ENCODE assay signal across 1 cellular context in the genomic region with DNA sequence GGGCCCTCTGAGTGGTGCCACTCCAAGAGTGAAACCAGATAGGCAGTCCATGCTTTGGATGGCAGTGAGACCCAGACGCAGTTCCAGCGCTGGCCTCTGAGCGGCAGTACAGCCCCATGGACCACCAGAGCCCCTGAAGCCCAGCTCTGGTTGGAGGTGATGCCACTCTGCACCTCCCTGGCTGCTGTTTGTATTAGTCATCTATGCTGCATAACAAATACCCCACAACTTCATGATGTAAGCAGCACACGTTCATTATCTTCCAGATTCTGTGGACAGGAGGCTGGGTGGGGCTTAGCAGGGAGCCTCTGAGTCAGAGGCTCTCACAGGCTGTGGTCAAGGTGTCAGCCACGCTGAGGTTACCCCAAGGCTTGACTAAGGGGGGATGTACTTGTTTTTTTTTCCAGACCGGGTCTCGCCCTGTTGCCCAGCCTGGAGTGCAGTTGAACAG.
A peak's percentile ranks its signal among the peaks of the same experiment; 100 is the strongest.
TF ChIP-seq lines count a peak whose summit lies in the region.

No MANE protein-coding gene starts in this region.

TF ChIP-seq in HepG2, 621 proteins besides CTCF, POLR2A, EP300 and RAD21 (continued from another document and continues in another):
- TF ChIP-seq, protein P1, sequence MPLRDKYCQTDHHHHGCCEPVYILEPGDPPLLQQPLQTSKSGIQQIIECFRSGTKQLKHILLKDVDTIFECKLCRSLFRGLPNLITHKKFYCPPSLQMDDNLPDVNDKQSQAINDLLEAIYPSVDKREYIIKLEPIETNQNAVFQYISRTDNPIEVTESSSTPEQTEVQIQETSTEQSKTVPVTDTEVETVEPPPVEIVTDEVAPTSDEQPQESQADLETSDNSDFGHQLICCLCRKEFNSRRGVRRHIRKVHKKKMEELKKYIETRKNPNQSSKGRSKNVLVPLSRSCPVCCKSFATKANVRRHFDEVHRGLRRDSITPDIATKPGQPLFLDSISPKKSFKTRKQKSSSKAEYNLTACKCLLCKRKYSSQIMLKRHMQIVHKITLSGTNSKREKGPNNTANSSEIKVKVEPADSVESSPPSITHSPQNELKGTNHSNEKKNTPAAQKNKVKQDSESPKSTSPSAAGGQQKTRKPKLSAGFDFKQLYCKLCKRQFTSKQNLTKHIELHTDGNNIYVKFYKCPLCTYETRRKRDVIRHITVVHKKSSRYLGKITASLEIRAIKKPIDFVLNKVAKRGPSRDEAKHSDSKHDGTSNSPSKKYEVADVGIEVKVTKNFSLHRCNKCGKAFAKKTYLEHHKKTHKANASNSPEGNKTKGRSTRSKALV (CRISPR knock-in tag; IDR thresholded peaks at IDR 0.05) = no peak
- TF ChIP-seq HMGXB3 (CRISPR knock-in tag; IDR thresholded peaks at IDR 0.05; ENCODE audit: borderline replicate concordance) (no peak), ZBTB46 (CRISPR knock-in tag; IDR thresholded peaks at IDR 0.05; ENCODE audit: borderline replicate concordance) (no peak), NFRKB (IDR thresholded peaks at IDR 0.05) (no peak), SAP130 (CRISPR knock-in tag; IDR thresholded peaks at IDR 0.05; ENCODE audit: low read depth) (0 out of 2 replicates have a peak, but pooled peaks have one; percentile 24), ELF3 (CRISPR knock-in tag; IDR thresholded peaks at IDR 0.05) (0 out of 2 replicates have a peak, but pooled peaks have one; percentile 17), RBAK (CRISPR knock-in tag; IDR thresholded peaks at IDR 0.05) (peak; percentile 100), BRD4 (CRISPR knock-in tag; IDR thresholded peaks at IDR 0.05) (no peak), ZNF354B (CRISPR knock-in tag; IDR thresholded peaks at IDR 0.05) (no peak), SETDB1 (CRISPR knock-in tag; IDR thresholded peaks at IDR 0.05; ENCODE audit: borderline replicate concordance) (no peak), ZNF644 (CRISPR knock-in tag; IDR thresholded peaks at IDR 0.05; ENCODE audit: low read depth) (no peak), SALL2 (CRISPR knock-in tag; IDR thresholded peaks at IDR 0.05) (no peak), JARID2 (CRISPR knock-in tag; IDR thresholded peaks at IDR 0.05; ENCODE audit: insufficient replicate concordance) (no peak), RXRA (CRISPR knock-in tag; IDR thresholded peaks at IDR 0.05) (0 out of 2 replicates have a peak, but pooled peaks have one; percentile 24), ZNF383 (CRISPR knock-in tag; IDR thresholded peaks at IDR 0.05; ENCODE audit: borderline replicate concordance) (no peak), ZNF605 (CRISPR knock-in tag; IDR thresholded peaks at IDR 0.05) (0 out of 2 replicates have a peak, but pooled peaks have one; percentile 42), HINFP (CRISPR knock-in tag; IDR thresholded peaks at IDR 0.05; ENCODE audit: low read depth) (no peak), DBP (CRISPR knock-in tag; IDR thresholded peaks at IDR 0.05; ENCODE audit: not compliant biosample characterization) (no peak), ZNF121 (CRISPR knock-in tag; IDR thresholded peaks at IDR 0.05) (no peak), THAP11 (CRISPR knock-in tag; IDR thresholded peaks at IDR 0.05) (0 out of 2 replicates have a peak, but pooled peaks have one; percentile 31), ZUFSP (CRISPR knock-in tag; IDR thresholded peaks at IDR 0.05; ENCODE audit: borderline replicate concordance) (no peak), ZNF12 (CRISPR knock-in tag; IDR thresholded peaks at IDR 0.05) (peak; percentile 58; the same call in 1 of the 2 replicates), HCFC1 (IDR thresholded peaks at IDR 0.05; ENCODE audit: low read depth, low read length) (no peak), TBL1XR1 (IDR thresholded peaks at IDR 0.05; ENCODE audit: borderline replicate concordance, low read length, partially characterized antibody) (no peak), ZFX (CRISPR knock-in tag; IDR thresholded peaks at IDR 0.05; ENCODE audit: low read depth) (0 out of 2 replicates have a peak, but pooled peaks have one; percentile 15)
- TF ChIP-seq, protein P2, sequence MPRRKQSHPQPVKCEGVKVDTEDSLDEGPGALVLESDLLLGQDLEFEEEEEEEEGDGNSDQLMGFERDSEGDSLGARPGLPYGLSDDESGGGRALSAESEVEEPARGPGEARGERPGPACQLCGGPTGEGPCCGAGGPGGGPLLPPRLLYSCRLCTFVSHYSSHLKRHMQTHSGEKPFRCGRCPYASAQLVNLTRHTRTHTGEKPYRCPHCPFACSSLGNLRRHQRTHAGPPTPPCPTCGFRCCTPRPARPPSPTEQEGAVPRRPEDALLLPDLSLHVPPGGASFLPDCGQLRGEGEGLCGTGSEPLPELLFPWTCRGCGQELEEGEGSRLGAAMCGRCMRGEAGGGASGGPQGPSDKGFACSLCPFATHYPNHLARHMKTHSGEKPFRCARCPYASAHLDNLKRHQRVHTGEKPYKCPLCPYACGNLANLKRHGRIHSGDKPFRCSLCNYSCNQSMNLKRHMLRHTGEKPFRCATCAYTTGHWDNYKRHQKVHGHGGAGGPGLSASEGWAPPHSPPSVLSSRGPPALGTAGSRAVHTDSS (CRISPR knock-in tag; conservative IDR thresholded peaks at IDR 0.05) = no peak
- TF ChIP-seq, protein P3, sequence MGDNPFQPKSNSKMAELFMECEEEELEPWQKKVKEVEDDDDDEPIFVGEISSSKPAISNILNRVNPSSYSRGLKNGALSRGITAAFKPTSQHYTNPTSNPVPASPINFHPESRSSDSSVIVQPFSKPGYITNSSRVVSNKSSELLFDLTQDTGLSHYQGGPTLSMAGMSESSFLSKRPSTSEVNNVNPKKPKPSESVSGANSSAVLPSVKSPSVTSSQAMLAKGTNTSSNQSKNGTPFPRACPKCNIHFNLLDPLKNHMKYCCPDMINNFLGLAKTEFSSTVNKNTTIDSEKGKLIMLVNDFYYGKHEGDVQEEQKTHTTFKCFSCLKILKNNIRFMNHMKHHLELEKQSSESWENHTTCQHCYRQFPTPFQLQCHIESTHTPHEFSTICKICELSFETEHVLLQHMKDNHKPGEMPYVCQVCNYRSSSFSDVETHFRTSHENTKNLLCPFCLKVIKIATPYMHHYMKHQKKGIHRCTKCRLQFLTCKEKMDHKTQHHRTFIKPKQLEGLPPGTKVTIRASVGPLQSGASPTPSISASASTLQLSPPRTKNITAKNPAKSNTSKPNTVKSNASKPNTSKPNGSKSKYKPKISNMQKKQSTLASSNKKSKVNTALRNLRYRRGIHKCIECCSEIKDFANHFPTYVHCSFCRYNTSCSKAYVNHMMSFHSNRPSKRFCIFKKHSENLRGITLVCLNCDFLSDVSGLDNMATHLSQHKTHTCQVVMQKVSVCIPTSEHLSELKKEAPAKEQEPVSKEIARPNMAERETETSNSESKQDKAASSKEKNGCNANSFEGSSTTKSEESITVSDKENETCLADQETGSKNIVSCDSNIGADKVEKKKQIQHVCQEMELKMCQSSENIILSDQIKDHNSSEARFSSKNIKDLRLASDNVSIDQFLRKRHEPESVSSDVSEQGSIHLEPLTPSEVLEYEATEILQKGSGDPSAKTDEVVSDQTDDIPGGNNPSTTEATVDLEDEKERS (CRISPR knock-in tag; IDR thresholded peaks at IDR 0.05) = peak; percentile 82
- TF ChIP-seq, protein P4, sequence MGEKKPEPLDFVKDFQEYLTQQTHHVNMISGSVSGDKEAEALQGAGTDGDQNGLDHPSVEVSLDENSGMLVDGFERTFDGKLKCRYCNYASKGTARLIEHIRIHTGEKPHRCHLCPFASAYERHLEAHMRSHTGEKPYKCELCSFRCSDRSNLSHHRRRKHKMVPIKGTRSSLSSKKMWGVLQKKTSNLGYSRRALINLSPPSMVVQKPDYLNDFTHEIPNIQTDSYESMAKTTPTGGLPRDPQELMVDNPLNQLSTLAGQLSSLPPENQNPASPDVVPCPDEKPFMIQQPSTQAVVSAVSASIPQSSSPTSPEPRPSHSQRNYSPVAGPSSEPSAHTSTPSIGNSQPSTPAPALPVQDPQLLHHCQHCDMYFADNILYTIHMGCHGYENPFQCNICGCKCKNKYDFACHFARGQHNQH (CRISPR knock-in tag; IDR thresholded peaks at IDR 0.05) = peak; percentile 42; the same call in 1 of the 2 replicates
- TF ChIP-seq, protein P5, sequence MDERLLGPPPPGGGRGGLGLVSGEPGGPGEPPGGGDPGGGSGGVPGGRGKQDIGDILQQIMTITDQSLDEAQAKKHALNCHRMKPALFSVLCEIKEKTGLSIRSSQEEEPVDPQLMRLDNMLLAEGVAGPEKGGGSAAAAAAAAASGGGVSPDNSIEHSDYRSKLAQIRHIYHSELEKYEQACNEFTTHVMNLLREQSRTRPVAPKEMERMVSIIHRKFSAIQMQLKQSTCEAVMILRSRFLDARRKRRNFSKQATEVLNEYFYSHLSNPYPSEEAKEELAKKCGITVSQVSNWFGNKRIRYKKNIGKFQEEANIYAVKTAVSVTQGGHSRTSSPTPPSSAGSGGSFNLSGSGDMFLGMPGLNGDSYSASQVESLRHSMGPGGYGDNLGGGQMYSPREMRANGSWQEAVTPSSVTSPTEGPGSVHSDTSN (CRISPR knock-in tag; IDR thresholded peaks at IDR 0.05) = no peak
- TF ChIP-seq, protein P6, sequence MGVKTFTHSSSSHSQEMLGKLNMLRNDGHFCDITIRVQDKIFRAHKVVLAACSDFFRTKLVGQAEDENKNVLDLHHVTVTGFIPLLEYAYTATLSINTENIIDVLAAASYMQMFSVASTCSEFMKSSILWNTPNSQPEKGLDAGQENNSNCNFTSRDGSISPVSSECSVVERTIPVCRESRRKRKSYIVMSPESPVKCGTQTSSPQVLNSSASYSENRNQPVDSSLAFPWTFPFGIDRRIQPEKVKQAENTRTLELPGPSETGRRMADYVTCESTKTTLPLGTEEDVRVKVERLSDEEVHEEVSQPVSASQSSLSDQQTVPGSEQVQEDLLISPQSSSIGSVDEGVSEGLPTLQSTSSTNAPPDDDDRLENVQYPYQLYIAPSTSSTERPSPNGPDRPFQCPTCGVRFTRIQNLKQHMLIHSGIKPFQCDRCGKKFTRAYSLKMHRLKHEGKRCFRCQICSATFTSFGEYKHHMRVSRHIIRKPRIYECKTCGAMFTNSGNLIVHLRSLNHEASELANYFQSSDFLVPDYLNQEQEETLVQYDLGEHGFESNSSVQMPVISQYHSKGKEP (CRISPR knock-in tag; IDR thresholded peaks at IDR 0.05) = no peak
